ENCODE assay signal across 32 cellular contexts in the genomic region with DNA sequence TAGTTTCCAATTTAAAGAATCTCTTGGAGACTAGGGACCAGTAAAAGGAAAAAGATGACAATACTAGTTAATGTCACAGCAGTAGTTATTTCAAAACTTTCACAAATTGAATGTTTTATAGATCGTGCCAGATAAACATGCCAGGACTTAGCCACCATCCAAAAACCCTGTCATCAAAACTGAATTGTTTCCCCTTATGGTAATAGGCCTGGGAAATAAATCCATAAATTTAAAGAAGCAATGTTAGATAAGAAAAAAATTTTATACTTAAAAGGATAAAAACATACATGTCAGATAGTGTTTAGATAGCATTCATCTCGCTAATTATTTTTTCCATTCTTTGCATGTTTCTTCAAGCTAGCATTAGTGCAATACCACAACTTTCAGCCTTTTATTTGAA.
"Had no signal": no experiment of that assay in that cellular context is flagged by ENCODE, and none has a peak within 500 bp of the region (broad histone marks: within the 10 kb centered on the region; RNA-seq: fewer than 3 reads in every experiment).

No MANE protein-coding gene starts in this region.

- H3K4me1 ChIP-seq: esophagus squamous epithelium, neural progenitor cell, pancreas, right atrium auricular region, suprapubic skin, vagina had no signal

- H2AFZ ChIP-seq: neural progenitor cell had no signal

- H3K4me3 ChIP-seq: esophagus squamous epithelium, gastroesophageal sphincter, heart right ventricle, lung, neural progenitor cell, pancreas, right atrium auricular region, smooth muscle cell, suprapubic skin, vagina had no signal

- H3K4me1 Mint-ChIP-seq: memory B cell; naive thymus-derived CD4-positive, alpha-beta T cell; neural progenitor cell; stimulated activated naive CD8-positive, alpha-beta T cell treated with anti-CD3 and anti-CD28 coated beads, Interleukin-15, amount 100 ng/mL, for 72 hours had no signal

- H3K9ac ChIP-seq: neural progenitor cell had no signal

- ATAC-seq: effector memory CD8-positive, alpha-beta T cell; foreskin keratinocyte; gastroesophageal sphincter; heart right ventricle; naive thymus-derived CD4-positive, alpha-beta T cell; pancreas; sciatic nerve; stimulated activated naive CD8-positive, alpha-beta T cell treated with anti-CD3 and anti-CD28 coated beads, Interleukin-15, amount 100 ng/mL, for 72 hours had no signal

- H3K9me3 Mint-ChIP-seq: effector memory CD8-positive, alpha-beta T cell; immature natural killer cell; memory B cell; nephron; neural progenitor cell; stimulated activated naive CD8-positive, alpha-beta T cell treated with anti-CD3 and anti-CD28 coated beads, Interleukin-15, amount 100 ng/mL, for 72 hours had no signal

- FAIRE-seq: endometrium, pancreas had no signal

- H3K36me3 ChIP-seq: esophagus squamous epithelium, gastroesophageal sphincter, heart right ventricle, neural progenitor cell, pancreas, right atrium auricular region, suprapubic skin, vagina had no signal

- H3K27ac ChIP-seq: esophagus squamous epithelium, foreskin keratinocyte, gastroesophageal sphincter, heart right ventricle, neural progenitor cell, pancreas, right atrium auricular region, suprapubic skin, vagina had no signal

- H3K4me3 Mint-ChIP-seq: effector memory CD8-positive, alpha-beta T cell; immature natural killer cell; memory B cell; naive thymus-derived CD4-positive, alpha-beta T cell; nephron; neural progenitor cell; stimulated activated naive CD8-positive, alpha-beta T cell treated with anti-CD3 and anti-CD28 coated beads, Interleukin-15, amount 100 ng/mL, for 72 hours had no signal

- H3K9me3 ChIP-seq: esophagus squamous epithelium, gastroesophageal sphincter, heart right ventricle, pancreas, right atrium auricular region, suprapubic skin, vagina had no signal

- H3K27ac Mint-ChIP-seq: effector memory CD8-positive, alpha-beta T cell; immature natural killer cell; memory B cell; naive thymus-derived CD4-positive, alpha-beta T cell; nephron; neural progenitor cell had no signal

- DNase-seq: cortex of kidney; effector memory CD8-positive, alpha-beta T cell; erythroblast; esophagus squamous epithelium; foreskin keratinocyte; glutamatergic neuron; heart right ventricle; hippocampal formation; immature natural killer cell; islet precursor cell; midbrain; naive thymus-derived CD4-positive, alpha-beta T cell; nucleus accumbens; pancreas; stimulated activated CD4-positive, alpha-beta T cell treated with anti-CD3 and anti-CD28 coated beads, Interleukin-12 subunit alpha, Interleukin-12 subunit beta, amount 100 ng/mL, for 4 hours; stimulated activated CD4-positive, alpha-beta T cell treated with anti-CD3 and anti-CD28 coated beads, Interleukin-1b, Interleukin-23, amount 100 ng/mL, for 48 hours; stimulated activated CD4-positive, alpha-beta T cell treated with anti-CD3 and anti-CD28 coated beads, Interleukin-4, amount 100 ng/mL, for 1 hour; stimulated activated CD8-positive, alpha-beta memory T cell treated with anti-CD3 and anti-CD28 coated beads, Interleukin-4, amount 100 ng/mL, for 48 hours; stimulated activated naive CD4-positive, alpha-beta T cell; stimulated activated naive CD8-positive, alpha-beta T cell treated with anti-CD3 and anti-CD28 coated beads, Interleukin-15, amount 100 ng/mL, for 72 hours; trophoblast cell had no signal

- H3K4me2 ChIP-seq: neural progenitor cell, smooth muscle cell had no signal

- H3K27me3 Mint-ChIP-seq: stimulated activated naive CD8-positive, alpha-beta T cell treated with anti-CD3 and anti-CD28 coated beads, Interleukin-15, amount 100 ng/mL, for 72 hours had no signal

- H3K36me3 Mint-ChIP-seq: immature natural killer cell, memory B cell, neural progenitor cell had no signal

- H3K27me3 ChIP-seq: esophagus squamous epithelium, foreskin keratinocyte, gastroesophageal sphincter, heart right ventricle, neural progenitor cell, pancreas, right atrium auricular region, suprapubic skin, vagina had no signal
